ENCODE assay signal across 7 cellular contexts in the genomic region with DNA sequence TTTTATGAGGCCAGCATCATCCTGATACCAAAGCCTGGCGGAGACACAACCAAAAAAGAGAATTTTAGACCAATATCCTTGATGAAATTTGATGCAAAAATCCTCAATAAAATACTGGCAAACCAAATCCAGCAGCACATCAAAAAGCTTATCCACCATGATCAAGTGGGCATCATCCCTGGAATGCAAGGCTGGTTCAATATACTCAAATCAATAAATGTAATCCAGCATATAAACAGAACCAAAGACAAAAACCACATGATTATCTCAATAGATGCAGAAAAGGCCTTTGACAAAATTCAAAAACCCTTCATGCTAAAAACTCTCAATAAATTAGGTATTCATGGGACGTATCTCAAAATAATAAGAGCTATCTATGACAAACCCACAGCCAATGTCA. TPM values are rescaled to one million over a fixed set of nuclear protein-coding genes. Genes with fewer than 3 reads are reported as not detected.
"Had no signal": no experiment of that assay in that cellular context is flagged by ENCODE, and none has a peak within 500 bp of the region (broad histone marks: within the 10 kb centered on the region; RNA-seq: fewer than 3 reads in every experiment).

No MANE protein-coding gene starts in this region.

RNA-seq across cellular contexts. Expression of a gene that starts 48.2 kb away (rescaled TPM):
- total RNA-seq: GM23248, GM23338, H1, H4, H7, H9, HFFc6 had no signal
- polyA plus RNA-seq: GM23248, GM23338, H1 had no signal
